23 cellular contexts compared by ENCODE assay signal in genomic region chr17:79187186-79187585, GRCh38.
"Had no signal": no experiment of that assay in that cellular context is flagged by ENCODE, and none has a peak within 500 bp of the region (broad histone marks: within the 10 kb centered on the region; RNA-seq: fewer than 3 reads in every experiment).

No MANE protein-coding gene starts in this region.

- H3K9me3 Mint-ChIP-seq: natural killer cell treated with Interleukin-12 subunit alpha and Interleukin-12 subunit beta and Interleukin-15 and Interleukin-18, amount 100 ng/mL, for 72 hours; nephron progenitor cell; neural crest cell; stimulated activated effector memory CD8-positive, alpha-beta T cell treated with anti-CD3 and anti-CD28 coated beads, Interleukin-12 subunit alpha, Interleukin-12 subunit beta, amount 100 ng/mL, for 72 hours; stimulated activated naive B cell treated with anti-CD40 and anti-IgM and Interleukin-4, amounts not matched to agents 10 μg/mL and 1 μg/mL and 100 μg/mL, for 72 hours; stimulated activated naive CD8-positive, alpha-beta T cell treated with anti-CD3 and anti-CD28 coated beads, Interleukin-15, Interleukin-2, amounts not matched to agents 100 ng/mL and 50 ng/mL, for 24 hours had no signal

- DNase-seq: ovary; psoas muscle; right cardiac atrium; sigmoid colon; small intestine; stimulated activated CD4-positive, alpha-beta T cell treated with anti-CD3 and anti-CD28 coated beads, Interleukin-4, amount 100 ng/mL, for 24 hours; stimulated activated naive B cell treated with anti-CD40 and anti-IgM and Interleukin-4, amounts not matched to agents 10 μg/mL and 1 μg/mL and 100 μg/mL, for 72 hours; stimulated activated naive CD4-positive, alpha-beta T cell treated with Interleukin-2 at 50 U/mL for 16 hours; stomach; trophoblast cell; upper lobe of left lung had no signal

- H3K4me1 Mint-ChIP-seq: stimulated activated effector memory CD8-positive, alpha-beta T cell treated with anti-CD3 and anti-CD28 coated beads, Interleukin-12 subunit alpha, Interleukin-12 subunit beta, amount 100 ng/mL, for 72 hours had no signal

- H3K9me3 ChIP-seq: ovary, psoas muscle, right lobe of liver, sigmoid colon, stomach, thoracic aorta, thyroid gland, tibial nerve, upper lobe of left lung, vagina had no signal

- H2AFZ ChIP-seq: parathyroid adenoma had no signal

- H3K27me3 ChIP-seq: ovary, right lobe of liver, thyroid gland, vagina had no signal

- H3K4me3 ChIP-seq: ovary, psoas muscle, right lobe of liver, sigmoid colon, stomach, thoracic aorta, thyroid gland, tibial nerve, upper lobe of left lung, vagina had no signal

- H3K36me3 ChIP-seq: ovary, right lobe of liver, sigmoid colon, stomach, thoracic aorta, thyroid gland, tibial nerve, upper lobe of left lung, vagina had no signal

- FAIRE-seq: small intestine had no signal

- H3K36me3 Mint-ChIP-seq: natural killer cell treated with Interleukin-12 subunit alpha and Interleukin-12 subunit beta and Interleukin-15 and Interleukin-18, amount 100 ng/mL, for 72 hours; stimulated activated effector memory CD8-positive, alpha-beta T cell treated with anti-CD3 and anti-CD28 coated beads, Interleukin-12 subunit alpha, Interleukin-12 subunit beta, amount 100 ng/mL, for 72 hours; stimulated activated naive B cell treated with anti-CD40 and anti-IgM and Interleukin-4, amounts not matched to agents 10 μg/mL and 1 μg/mL and 100 μg/mL, for 72 hours had no signal

- H3K4me1 ChIP-seq: parathyroid adenoma, right lobe of liver, thyroid gland, vagina had no signal

- H3K4me3 Mint-ChIP-seq: natural killer cell treated with Interleukin-12 subunit alpha and Interleukin-12 subunit beta and Interleukin-15 and Interleukin-18, amount 100 ng/mL, for 72 hours; nephron progenitor cell; neural crest cell; stimulated activated effector memory CD8-positive, alpha-beta T cell treated with anti-CD3 and anti-CD28 coated beads, Interleukin-12 subunit alpha, Interleukin-12 subunit beta, amount 100 ng/mL, for 72 hours; stimulated activated naive B cell treated with anti-CD40 and anti-IgM and Interleukin-4, amounts not matched to agents 10 μg/mL and 1 μg/mL and 100 μg/mL, for 72 hours; stimulated activated naive CD8-positive, alpha-beta T cell treated with anti-CD3 and anti-CD28 coated beads, Interleukin-15, Interleukin-2, amounts not matched to agents 100 ng/mL and 50 ng/mL, for 24 hours had no signal

- H3K27ac Mint-ChIP-seq: natural killer cell treated with Interleukin-12 subunit alpha and Interleukin-12 subunit beta and Interleukin-15 and Interleukin-18, amount 100 ng/mL, for 72 hours; nephron progenitor cell; progenitor cell of endocrine pancreas; stimulated activated effector memory CD8-positive, alpha-beta T cell treated with anti-CD3 and anti-CD28 coated beads, Interleukin-12 subunit alpha, Interleukin-12 subunit beta, amount 100 ng/mL, for 72 hours; stimulated activated naive B cell treated with anti-CD40 and anti-IgM and Interleukin-4, amounts not matched to agents 10 μg/mL and 1 μg/mL and 100 μg/mL, for 72 hours; stimulated activated naive CD8-positive, alpha-beta T cell treated with anti-CD3 and anti-CD28 coated beads, Interleukin-15, Interleukin-2, amounts not matched to agents 100 ng/mL and 50 ng/mL, for 24 hours had no signal

- H3K27ac ChIP-seq: ovary, parathyroid adenoma, psoas muscle, right lobe of liver, sigmoid colon, stomach, thoracic aorta, thyroid gland, tibial nerve, upper lobe of left lung, vagina had no signal

- H3K79me2 ChIP-seq: parathyroid adenoma had no signal

- H3K9ac ChIP-seq: parathyroid adenoma had no signal
